In the genomic region with DNA sequence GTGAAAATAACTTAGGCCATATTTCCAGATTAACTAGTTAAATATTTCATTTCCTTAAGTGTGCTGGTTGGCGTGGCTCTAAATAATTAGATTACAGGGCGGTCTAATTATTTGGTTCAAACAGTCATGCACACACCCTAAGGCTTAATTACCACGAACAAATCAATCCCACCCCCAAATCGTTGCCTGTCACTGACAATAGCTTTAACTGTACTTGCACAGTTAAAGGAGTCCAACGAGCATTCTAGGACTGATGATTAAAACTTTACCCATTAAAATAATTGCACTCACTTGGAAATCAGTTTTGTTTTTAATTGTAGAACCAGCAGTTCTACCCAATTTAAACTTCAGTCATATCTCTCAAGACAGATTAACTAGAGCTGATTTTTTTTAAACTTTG, we compare ENCODE assay signal across 8 cellular contexts. TPM values are rescaled to one million over a fixed set of nuclear protein-coding genes. Genes with fewer than 3 reads are reported as not detected.
DNase-seq lines count a peak whose midpoint lies in the region; ATAC-seq and TF ChIP-seq lines count a peak whose summit lies in the region.

No MANE protein-coding gene starts in this region.

- POLR2A ChIA-PET in Panc1 (lab: Charles Lee): interaction anchor here (1.2 kb wide), 1 partner anchor 84 kb away, joined by 4 read pairs; no protein-coding TSS in a partner anchor

- in situ Hi-C loops in Panc1 (cut with HindIII; ENCODE audit: low pct_unique_long_range_greater_than_20kb, low sequenced_read_pairs): no loop called here

- H3K4me3 ChIP-seq in Panc1 (ENCODE audit: low read depth in 2 of 2, low read length in 2 of 2): peak overlapping the region; percentile 95 to 99
- H3K4me3 ChIP-seq in esophagus squamous epithelium: peak overlapping the region; percentile 44 to 95 (median 80)
- H3K4me3 ChIP-seq in skin epidermis: peak overlapping the region in 6 of 7 experiments; percentile 77 to 94 (median 84)

- ATAC-seq in Panc1: no peak

- H3K36me3 ChIP-seq in Panc1 (ENCODE audit: control insufficient read depth, insufficient read depth, low read length) (no peaks in the 10 kb centered on the region), esophagus squamous epithelium (no peaks in the 10 kb centered on the region)

- DNase-seq in NCI-H1092 treated with DMSO at 0.1 percent for 48 hours (lab: John Stamatoyannopoulos, UW): peak; percentile 42
- no peak for DNase-seq in NCI-H1092 (lab: John Stamatoyannopoulos, UW)
- DNase-seq in Panc1 (ENCODE audit: low read depth, low spot score): no peak
- no peak for DNase-seq in esophagus squamous epithelium (lab: John Stamatoyannopoulos, UW)
- no peak for DNase-seq in activated gamma-delta T cell (lab: John Stamatoyannopoulos, UW)
- DNase-seq in Ammon's horn (ENCODE audit: low spot score): no peak
- no peak for DNase-seq in erythroblast (lab: John Stamatoyannopoulos, UW)

- no peaks in the 10 kb centered on the region for H3K27me3 ChIP-seq in Panc1 (ENCODE audit: control insufficient read depth, insufficient read depth, low read length)
- H3K27me3 ChIP-seq in esophagus squamous epithelium: no peaks in the 10 kb centered on the region

- BruUV-seq in Panc1 (replicated peaks; lab: Mats Ljungman, UMichigan): no TSS peak

- H3K4me1 ChIP-seq in Panc1 (ENCODE audit: control insufficient read depth, insufficient read depth, low read length): peaks cover 23% of the 10 kb centered on the region
- peaks cover 0 to 36% (median 11%) of the 10 kb centered on the region in 3 donors for H3K4me1 ChIP-seq in esophagus squamous epithelium

- TF ChIP-seq CTCF in Panc1 (IDR thresholded peaks at IDR 0.05): no peak
- TF ChIP-seq CTCF in esophagus squamous epithelium (IDR thresholded peaks at IDR 0.05): no peak

- H3K27ac ChIP-seq in Panc1 (ENCODE audit: low read length) (peak overlapping the region; percentile 95), esophagus squamous epithelium (peak overlapping the region in 3 of 4 donors; percentile 79 to 99 (median 98)), skin epidermis (peak overlapping the region in 7 of 21 experiments; percentile 74 to 95 (median 86))

- TF ChIP-seq POLR2A in esophagus squamous epithelium (IDR thresholded peaks at IDR 0.05) (no peak), erythroblast (IDR thresholded peaks at IDR 0.05; ENCODE audit: low read length) (no peak)

- no peaks in the 10 kb centered on the region for H3K9me3 ChIP-seq in Panc1 (ENCODE audit: control insufficient read depth, insufficient read depth, low read depth, low read length)
- no peaks in the 10 kb centered on the region for H3K9me3 ChIP-seq in esophagus squamous epithelium

- WGBS in esophagus squamous epithelium, 2 donors: 21 to 25% methylated on average over 5 of the region's 5 CpGs

- intact Hi-C loops in Panc1 (cut with micrococcal nuclease; ENCODE audit: unreplicated experiment) (loop anchor here (5.0 kb wide), 1 partner anchor 152 kb away; no protein-coding TSS in a partner anchor), esophagus squamous epithelium (cut with DNase I) (loop anchor here (10.0 kb wide), 1 partner anchor 154 kb away; no protein-coding TSS in a partner anchor)

- CTCF ChIA-PET in Panc1 (lab: Charles Lee): interaction anchor here (0.5 to 0.7 kb wide), 2 partner anchors 94 to 158 kb away, joined by 3 to 5 read pairs; no protein-coding TSS in a partner anchor

RNA-seq across cellular contexts. Expression of gene POU2F1, which starts 1.5 kb away (rescaled TPM):
- total RNA-seq in Panc1 (2021; ENCODE audit: unreplicated experiment): 17.1 TPM
- 2.7 TPM for polyA plus RNA-seq in Panc1 (2012; ENCODE audit: insufficient read length)
- 10 to 100 TPM in 1 of 4 donors, 1 to 10 TPM in 3; 7.8 to 10.5 (median 9.2) TPM for total RNA-seq in esophagus squamous epithelium
